ENCODE assay signal across 30 cellular contexts in the genomic region with DNA sequence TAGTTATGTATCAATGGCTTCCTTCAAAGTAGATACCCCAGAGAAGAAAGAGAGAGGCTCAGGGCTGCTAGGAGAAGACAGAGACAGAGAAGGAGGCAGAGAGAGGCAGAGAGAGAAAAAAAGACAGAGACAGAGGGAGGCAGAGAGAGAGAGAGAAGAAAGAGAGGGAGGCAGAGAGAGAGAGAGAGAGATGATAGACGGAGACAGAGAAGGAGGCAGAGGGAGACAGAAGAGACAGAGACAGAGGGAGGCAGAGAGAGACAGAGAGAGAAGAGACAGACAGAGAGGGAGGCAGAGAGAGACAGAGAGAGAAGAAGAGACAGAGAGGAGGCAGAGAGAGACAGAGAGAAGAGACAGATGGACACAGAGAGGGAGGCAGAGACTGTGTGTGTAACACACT.
"Had no signal": no experiment of that assay in that cellular context is flagged by ENCODE, and none has a peak within 500 bp of the region (broad histone marks: within the 10 kb centered on the region; RNA-seq: fewer than 3 reads in every experiment).

No MANE protein-coding gene starts in this region.

- H3K27ac ChIP-seq: esophagus squamous epithelium, heart right ventricle, left lung, prostate gland, right atrium auricular region, testis, tibial artery had no signal

- H3K9me3 ChIP-seq: esophagus squamous epithelium, left lung, mucosa of descending colon, prostate gland, right atrium auricular region, testis had no signal

- H3K9me3 Mint-ChIP-seq: effector memory CD8-positive, alpha-beta T cell; mesothelial cell of epicardium; natural killer cell treated with Interleukin-12 subunit alpha and Interleukin-12 subunit beta and Interleukin-15 and Interleukin-18, amount 100 ng/mL, for 72 hours; stimulated activated memory B cell treated with anti-CD40 and anti-IgM and Interleukin-4, amounts not matched to agents 10 μg/mL and 1 μg/mL and 100 μg/mL, for 72 hours; type B pancreatic cell had no signal

- H3K27me3 ChIP-seq: right atrium auricular region, testis had no signal

- H3K27ac Mint-ChIP-seq: effector memory CD8-positive, alpha-beta T cell; mesothelial cell of epicardium; natural killer cell treated with Interleukin-12 subunit alpha and Interleukin-12 subunit beta and Interleukin-15 and Interleukin-18, amount 100 ng/mL, for 72 hours; stimulated activated memory B cell treated with anti-CD40 and anti-IgM and Interleukin-4, amounts not matched to agents 10 μg/mL and 1 μg/mL and 100 μg/mL, for 72 hours; type B pancreatic cell had no signal

- H3K4me1 ChIP-seq: esophagus squamous epithelium, heart right ventricle, left lung, prostate gland, right atrium auricular region, testis, tibial artery had no signal

- H3K36me3 Mint-ChIP-seq: mesothelial cell of epicardium; naive B cell; natural killer cell treated with Interleukin-12 subunit alpha and Interleukin-12 subunit beta and Interleukin-15 and Interleukin-18, amount 100 ng/mL, for 72 hours; stimulated activated memory B cell treated with anti-CD40 and anti-IgM and Interleukin-4, amounts not matched to agents 10 μg/mL and 1 μg/mL and 100 μg/mL, for 72 hours; type B pancreatic cell had no signal

- H3K4me3 Mint-ChIP-seq: effector memory CD8-positive, alpha-beta T cell; mesothelial cell of epicardium; naive B cell; natural killer cell treated with Interleukin-12 subunit alpha and Interleukin-12 subunit beta and Interleukin-15 and Interleukin-18, amount 100 ng/mL, for 72 hours; stimulated activated memory B cell treated with anti-CD40 and anti-IgM and Interleukin-4, amounts not matched to agents 10 μg/mL and 1 μg/mL and 100 μg/mL, for 72 hours; type B pancreatic cell had no signal

- H3K4me1 Mint-ChIP-seq: mesothelial cell of epicardium; stimulated activated memory B cell treated with anti-CD40 and anti-IgM and Interleukin-4, amounts not matched to agents 10 μg/mL and 1 μg/mL and 100 μg/mL, for 72 hours had no signal

- FAIRE-seq: endometrium, islet of Langerhans had no signal

- H3K36me3 ChIP-seq: esophagus squamous epithelium, heart right ventricle, left lung, prostate gland, right atrium auricular region, tibial artery had no signal

- H3K4me3 ChIP-seq: esophagus squamous epithelium, heart right ventricle, left lung, mucosa of descending colon, prostate gland, right atrium auricular region, smooth muscle cell, testis, tibial artery had no signal

- DNase-seq: cortex of kidney; effector memory CD8-positive, alpha-beta T cell; esophagus squamous epithelium; foreskin melanocyte; glutamatergic neuron; heart right ventricle; hippocampal formation; left cardiac atrium; mesenchymal stem cell; naive B cell; nucleus accumbens; stimulated activated CD4-positive, alpha-beta T cell treated with anti-CD3 and anti-CD28 coated beads, Interleukin-12 subunit alpha, Interleukin-12 subunit beta, amount 100 ng/mL, for 4 hours; stimulated activated CD4-positive, alpha-beta T cell treated with anti-CD3 and anti-CD28 coated beads, Interleukin-1b, Interleukin-23, amount 100 ng/mL, for 48 hours; stimulated activated CD4-positive, alpha-beta T cell treated with anti-CD3 and anti-CD28 coated beads, Interleukin-4, amount 100 ng/mL, for 24 hours; stimulated activated naive CD8-positive, alpha-beta T cell treated with anti-CD3 and anti-CD28 coated beads, Interleukin-15, Interleukin-2, amounts not matched to agents 100 U/mL and 50 U/mL, for 24 hours; substantia nigra had no signal

- H3K4me2 ChIP-seq: smooth muscle cell had no signal

- ATAC-seq: effector memory CD8-positive, alpha-beta T cell; left cardiac atrium; left lung; mucosa of descending colon; natural killer cell treated with Interleukin-12 subunit alpha and Interleukin-12 subunit beta and Interleukin-15 and Interleukin-18, amount 100 ng/mL, for 72 hours; sciatic nerve; stimulated activated memory B cell treated with anti-CD40 and anti-IgM and Interleukin-4, amounts not matched to agents 10 μg/mL and 1 μg/mL and 100 μg/mL, for 72 hours; stimulated activated naive CD8-positive, alpha-beta T cell treated with anti-CD3 and anti-CD28 coated beads, Interleukin-15, Interleukin-2, amounts not matched to agents 100 U/mL and 50 U/mL, for 24 hours had no signal
